In genomic region chr1:81812712-81813111, GRCh38 we compare ENCODE assay signal across 1 cellular context.
TF ChIP-seq lines count a peak whose summit lies in the region.

No MANE protein-coding gene starts in this region.

TF ChIP-seq in endothelial cell of umbilical vein, 7 proteins besides CTCF, POLR2A, EP300 and RAD21 (continued from another document):
- TF ChIP-seq JUN (IDR thresholded peaks at IDR 0.05; ENCODE audit: borderline replicate concordance, insufficient read depth, insufficient read length, low read depth), result no peak
- no peak for TF ChIP-seq MAX (IDR thresholded peaks at IDR 0.05; ENCODE audit: insufficient read depth, insufficient read length)
TF ChIP-seq in endothelial cell of umbilical vein: peak in this region for 0.
